ENCODE assay signal across 12 cellular contexts in genomic region chr2:44233450-44234128, GRCh38. TPM values are rescaled to one million over a fixed set of nuclear protein-coding genes. Genes with fewer than 3 reads are reported as not detected.
DNase-seq lines count a peak whose midpoint lies in the region; ATAC-seq, FAIRE-seq and TF ChIP-seq lines count a peak whose summit lies in the region.
"Had no signal": no experiment of that assay in that cellular context is flagged by ENCODE, and none has a peak within 500 bp of the region (broad histone marks: within the 10 kb centered on the region; RNA-seq: fewer than 3 reads in every experiment).

No MANE protein-coding gene starts in this region.

- peak; percentile 66 for FAIRE-seq in HepG2 (lab: Jason Lieb, UNC)
- no peak for FAIRE-seq in urothelium cell line (lab: Jason Lieb, UNC)

- DNase-seq in HepG2 (ENCODE audit: low spot score), result peak; percentile 79
- no peak for DNase-seq in right lobe of liver
- DNase-seq in PC-9, result peak in 1 of 2 experiments; percentile 89
- DNase-seq in fibroblast of lung (ENCODE audit: low read depth in 2 of 2), result peak; percentile 56 to 83
- peak; percentile 68 for DNase-seq in urothelium cell line (ENCODE audit: low spot score)
- DNase-seq in central memory CD4-positive, alpha-beta T cell, result no peak
- DNase-seq in uterus, result no peak
- DNase-seq: activated effector memory CD4-positive, alpha-beta T cell treated with anti-CD3 and anti-CD28 coated beads, Interleukin-2, amount 50 U/mL, for 16 hours had no signal

- H3K9me3 ChIP-seq in HepG2 (ENCODE audit: low read length), result no peaks in the 10 kb centered on the region
- no peaks in the 10 kb centered on the region for H3K9me3 ChIP-seq in right lobe of liver
- H3K9me3 ChIP-seq in PC-9 (ENCODE audit: insufficient read depth, low read depth), result no peaks in the 10 kb centered on the region
- no peaks in the 10 kb centered on the region for H3K9me3 ChIP-seq in fibroblast of lung (ENCODE audit: control insufficient read depth, insufficient read depth, low read depth, low read length)
- H3K9me3 ChIP-seq in uterus, result no peaks in the 10 kb centered on the region
- H3K9me3 ChIP-seq: right atrium auricular region had no signal

- H2AFZ ChIP-seq in HepG2 (ENCODE audit: low read length) (no peak overlapping the region), PC-9 (no peak overlapping the region), fibroblast of lung (ENCODE audit: low read length) (no peak overlapping the region)

- H3K4me1 ChIP-seq in HepG2 (ENCODE audit: insufficient read depth, low read length) (peaks cover 13% of the 10 kb centered on the region), right lobe of liver (no peaks in the 10 kb centered on the region), PC-9 (replicated peaks; ENCODE audit: insufficient read depth) (peaks cover 15% of the 10 kb centered on the region), fibroblast of lung (ENCODE audit: control insufficient read depth, extremely low read depth, insufficient read depth, low read length) (peaks cover 3% of the 10 kb centered on the region), uterus (no peaks in the 10 kb centered on the region)
- H3K4me1 ChIP-seq: right atrium auricular region had no signal

- H3K27me3 ChIP-seq in HepG2 (ENCODE audit: control insufficient read depth in 1 of 2, insufficient read depth in 2 of 2, low read length in 2 of 2), result no peaks in the 10 kb centered on the region
- H3K27me3 ChIP-seq in right lobe of liver, result no peaks in the 10 kb centered on the region
- H3K27me3 ChIP-seq in PC-9 (ENCODE audit: insufficient read depth, low read depth), result no peaks in the 10 kb centered on the region
- H3K27me3 ChIP-seq in fibroblast of lung (ENCODE audit: control insufficient read depth, insufficient read depth, low read length), result no peaks in the 10 kb centered on the region
- no peaks in the 10 kb centered on the region for H3K27me3 ChIP-seq in uterus
- H3K27me3 ChIP-seq: right atrium auricular region had no signal

- BruUV-seq in HepG2 (replicated peaks; lab: Mats Ljungman, UMichigan) (no TSS peak), PC-9 (replicated peaks; lab: Mats Ljungman, UMichigan) (no TSS peak)

- peak in 1 of 2 experiments; percentile 46; a peak in 1 of 4 replicates for TF ChIP-seq EP300 in HepG2 (IDR thresholded peaks at IDR 0.05; ENCODE audit: low read depth in 2 of 2, low read length in 2 of 2)
- TF ChIP-seq EP300 in HepG2 (CRISPR knock-in tag; IDR thresholded peaks at IDR 0.05; ENCODE audit: borderline replicate concordance), result no peak

- H4K20me1 ChIP-seq in HepG2 (ENCODE audit: insufficient read depth, low read length) (no peaks in the 10 kb centered on the region; the same call in 1 of the 2 replicates), PC-9 (ENCODE audit: insufficient read depth) (peaks cover 4% of the 10 kb centered on the region; the same call in 1 of the 2 replicates), fibroblast of lung (ENCODE audit: control insufficient read depth, extremely low read depth, insufficient read depth, low read length) (no peaks in the 10 kb centered on the region)

- H3K4me2 ChIP-seq in HepG2 (ENCODE audit: low read depth, low read length) (no peak overlapping the region), PC-9 (peak overlapping the region; percentile 34), fibroblast of lung (ENCODE audit: extremely low read depth, insufficient read depth, low read length) (peak overlapping the region; percentile 35)

- H3K4me3 ChIP-seq in HepG2 (replicated peaks in 1 of 3; ENCODE audit: insufficient read depth in 1 of 3, low read depth in 2 of 3, low read length in 3 of 3) (no peak overlapping the region), right lobe of liver (no peak overlapping the region), PC-9 (no peak overlapping the region), fibroblast of lung (replicated peaks in 1 of 4; ENCODE audit: control extremely low read depth in 1 of 4, insufficient read depth in 1 of 4, low read depth in 3 of 4, low read length in 4 of 4) (no peak overlapping the region), uterus (no peak overlapping the region)
- H3K4me3 ChIP-seq: right atrium auricular region, SK-N-MC had no signal

- TF ChIP-seq POLR2A in HepG2 (IDR thresholded peaks at IDR 0.05; ENCODE audit: insufficient read depth in 1 of 2, low read depth in 2 of 2, low read length in 2 of 2), result no peak
- TF ChIP-seq POLR2A in right lobe of liver (IDR thresholded peaks at IDR 0.05), result no peak
- no peak for TF ChIP-seq POLR2A in uterus (IDR thresholded peaks at IDR 0.05)

- TF ChIP-seq CTCF in HepG2 (CRISPR knock-in tag; IDR thresholded peaks at IDR 0.05) (no peak), right lobe of liver (IDR thresholded peaks at IDR 0.05) (no peak), PC-9 (conservative IDR thresholded peaks at IDR 0.05) (no peak), fibroblast of lung (conservative IDR thresholded peaks at IDR 0.05 in 1 of 2, IDR thresholded peaks at IDR 0.05 in 1 of 2; ENCODE audit: low read depth in 1 of 2, low read length in 2 of 2) (no peak), uterus (IDR thresholded peaks at IDR 0.05) (no peak)

- POLR2A ChIA-PET in HepG2 (lab: Yijun Ruan, JAX), result interaction anchor here (0.9 to 1.2 kb wide), 3 partner anchors 11 to 65 kb away, joined by 3 to 4 read pairs (median 4); partner anchors contain the start of gene PPM1B
- POLR2A ChIA-PET in PC-9 (lab: Charles Lee; ENCODE audit: unreplicated experiment), result interaction anchor here (0.7 kb wide), 1 partner anchor 351 kb away, joined by 5 read pairs; no protein-coding TSS in a partner anchor

- H3K36me3 ChIP-seq in HepG2 (replicated peaks in 1 of 2; ENCODE audit: control insufficient read depth in 1 of 2, insufficient read depth in 2 of 2, low read length in 2 of 2) (peaks cover 0 to 3% of the 10 kb centered on the region in 2 experiments; a peak in 1 of 5 replicates), right lobe of liver (peaks cover 0 to 4% (median 0%) of the 10 kb centered on the region in 4 donors), PC-9 (ENCODE audit: low read depth) (no peaks in the 10 kb centered on the region), fibroblast of lung (ENCODE audit: control insufficient read depth, insufficient read depth, low read length) (no peaks in the 10 kb centered on the region), uterus (no peaks in the 10 kb centered on the region)
- H3K36me3 ChIP-seq: right atrium auricular region had no signal

- in situ Hi-C loops in HepG2 (cut with HindIII; ENCODE audit: extremely low pct_ligation_motif_present, low pct_unique_long_range_greater_than_20kb), result no loop called here

- H3K9ac ChIP-seq in HepG2 (ENCODE audit: insufficient read depth, low read depth, low read length) (no peak overlapping the region), fibroblast of lung (ENCODE audit: insufficient read depth, low read length) (no peak overlapping the region)

- ATAC-seq in HepG2, result peak; percentile 81
- ATAC-seq in right lobe of liver, result no peak
- no peak for ATAC-seq in GM18909 (IDR thresholded peaks at IDR 0.05; ENCODE audit: poor library complexity, unreplicated experiment)

- TF ChIP-seq RAD21 in HepG2 (CRISPR knock-in tag; IDR thresholded peaks at IDR 0.05), result no peak

- intact Hi-C loops in HepG2 (cut with micrococcal nuclease; ENCODE audit: unreplicated experiment) (loop anchor here (5.0 kb wide), 1 partner anchor 66 kb away; the partner anchor contains the start of gene PPM1B), right lobe of liver (cut with DNase I) (no loop called here), PC-9 (cut with micrococcal nuclease; ENCODE audit: unreplicated experiment) (no loop called here), uterus (cut with DNase I; ENCODE audit: low total_unique reads) (no loop called here)

- H3K79me2 ChIP-seq in HepG2 (ENCODE audit: insufficient read depth, low read length), result no peaks in the 10 kb centered on the region
- no peaks in the 10 kb centered on the region for H3K79me2 ChIP-seq in PC-9 (ENCODE audit: low read depth)
- no peaks in the 10 kb centered on the region for H3K79me2 ChIP-seq in fibroblast of lung (ENCODE audit: control insufficient read depth, insufficient read depth, low read length)

- H3K27ac ChIP-seq in HepG2 (ENCODE audit: extremely low read length, insufficient read depth, low read length) (no peak overlapping the region), right lobe of liver (no peak overlapping the region), PC-9 (peak overlapping the region; percentile 9; the same call in 1 of the 2 replicates), fibroblast of lung (ENCODE audit: insufficient read depth, low read length) (no peak overlapping the region), uterus (no peak overlapping the region)
- H3K27ac ChIP-seq: right atrium auricular region, SK-N-MC had no signal

- CTCF ChIA-PET in HepG2 (lab: Yijun Ruan, JAX; ENCODE audit: low intra/inter-chr PET ratio, low total read pairs) (no interaction called here), PC-9 (lab: Charles Lee) (no interaction called here)

- WGBS in HepG2 (ENCODE audit: low lambda C conversion rate), result 43% methylated on average over 2 of the region's 2 CpGs
- WGBS in right lobe of liver (ENCODE audit: insufficient coverage, low coverage, low lambda C conversion rate, missing lambda C conversion rate), result 53% methylated on average over 2 of the region's 2 CpGs

- H3K9me2 ChIP-seq in PC-9 (ENCODE audit: insufficient read depth), result no peaks in the 10 kb centered on the region

- peaks cover 15% of the 10 kb centered on the region; the same call in 1 of the 2 replicates for H3F3A ChIP-seq in PC-9 (ENCODE audit: insufficient read depth, low read depth)

RNA-seq across cellular contexts. Expression of gene SLC3A1, which starts 41.7 kb away (rescaled TPM):
- total RNA-seq in HepG2 (2016; rRNA removed; fragmentation: Illumina TruSeq; extraction: Trizol), result not detected in 2 replicates
- not detected in 2 replicates for total RNA-seq in HepG2 (2016; cell fraction: cytosol; rRNA removed; fragmentation: Illumina TruSeq; extraction: Trizol; ENCODE audit: low read depth)
- not detected in 2 replicates for total RNA-seq in HepG2 (2016; cell fraction: insoluble cytoplasmic fraction; rRNA removed; fragmentation: Illumina TruSeq; extraction: Trizol)
- not detected in 2 replicates for total RNA-seq in HepG2 (2016; cell fraction: membrane; rRNA removed; fragmentation: Illumina TruSeq; extraction: Trizol)
- total RNA-seq in HepG2 (2016; cell fraction: nucleus; rRNA removed; fragmentation: Illumina TruSeq; extraction: Trizol), result not detected in 2 replicates
- polyA plus RNA-seq in HepG2 (2011; rRNA removed), result 0.15 and 0.18 TPM in 2 replicates
- 0.03 and 0.15 TPM in 2 replicates for polyA plus RNA-seq in HepG2 (2011; cell fraction: cytosol; rRNA removed)
- 0.10 TPM in 1 of 2 replicates, not detected in the other for polyA plus RNA-seq in HepG2 (2011; cell fraction: nucleus; rRNA removed)
- 0.19 and 0.35 TPM in 2 replicates for polyA plus RNA-seq in HepG2 (2012)
- polyA plus RNA-seq in HepG2 (2016; cell fraction: cytosol; fragmentation: Illumina TruSeq; extraction: Trizol; ENCODE audit: low read depth), result not detected in 2 replicates
- polyA plus RNA-seq in HepG2 (2016; cell fraction: insoluble cytoplasmic fraction; fragmentation: Illumina TruSeq; extraction: Trizol; ENCODE audit: low read depth), result not detected in 2 replicates
- polyA plus RNA-seq in HepG2 (2016; cell fraction: membrane; fragmentation: Illumina TruSeq; extraction: Trizol; ENCODE audit: low read depth), result not detected in 2 replicates
- polyA plus RNA-seq in HepG2 (2016; cell fraction: nucleus; fragmentation: Illumina TruSeq; extraction: Trizol; ENCODE audit: insufficient read depth, low read depth), result 0.31 TPM in 1 of 2 replicates, not detected in the other
- polyA minus RNA-seq in HepG2 (2011; rRNA and poly(A)+ RNA removed; ENCODE audit: low replicate concordance), result 0.42 TPM in 1 of 2 replicates, not detected in the other
- not detected in 2 replicates for polyA minus RNA-seq in HepG2 (2011; cell fraction: cytosol; rRNA and poly(A)+ RNA removed)
- 0.26 and 0.37 TPM in 2 replicates for polyA minus RNA-seq in HepG2 (2011; cell fraction: nucleus; rRNA and poly(A)+ RNA removed)
- 10 to 100 TPM in 3 of 6 experiments, 1 to 10 TPM in 2, under 1 TPM in 1; 0.89 to 58.2 (median 15.3) TPM for total RNA-seq in right lobe of liver
- 0.28 TPM in 1 of 2 replicates, not detected in the other for total RNA-seq in PC-9 (2021)
- not detected in 2 replicates for total RNA-seq in fibroblast of lung
- not detected in 2 replicates for polyA plus RNA-seq in fibroblast of lung
- 0.13 TPM in 1 of 2 replicates, not detected in the other for polyA plus RNA-seq in fibroblast of lung (2012)
- polyA minus RNA-seq in fibroblast of lung (ENCODE audit: low replicate concordance), result not detected in 2 replicates
- under 1 TPM in 2 of 4 donors, not detected in 2; 0.26 to 0.30 TPM for total RNA-seq in uterus
- total RNA-seq: right atrium auricular region had no signal
- polyA plus RNA-seq: CD14-positive monocyte had no signal

Comparison
In these comparisons a context has a peak if more than half of its experiments do, and no peak if none do; other contexts are left out.
1. DNase-seq: peak in HepG2 (single experiment), fibroblast of lung (2 of 2) and urothelium cell line (single experiment); none in right lobe of liver (0 of 3), central memory CD4-positive, alpha-beta T cell (single experiment) and uterus (0 of 2).